1 cellular context compared by ENCODE assay signal in the genomic region with DNA sequence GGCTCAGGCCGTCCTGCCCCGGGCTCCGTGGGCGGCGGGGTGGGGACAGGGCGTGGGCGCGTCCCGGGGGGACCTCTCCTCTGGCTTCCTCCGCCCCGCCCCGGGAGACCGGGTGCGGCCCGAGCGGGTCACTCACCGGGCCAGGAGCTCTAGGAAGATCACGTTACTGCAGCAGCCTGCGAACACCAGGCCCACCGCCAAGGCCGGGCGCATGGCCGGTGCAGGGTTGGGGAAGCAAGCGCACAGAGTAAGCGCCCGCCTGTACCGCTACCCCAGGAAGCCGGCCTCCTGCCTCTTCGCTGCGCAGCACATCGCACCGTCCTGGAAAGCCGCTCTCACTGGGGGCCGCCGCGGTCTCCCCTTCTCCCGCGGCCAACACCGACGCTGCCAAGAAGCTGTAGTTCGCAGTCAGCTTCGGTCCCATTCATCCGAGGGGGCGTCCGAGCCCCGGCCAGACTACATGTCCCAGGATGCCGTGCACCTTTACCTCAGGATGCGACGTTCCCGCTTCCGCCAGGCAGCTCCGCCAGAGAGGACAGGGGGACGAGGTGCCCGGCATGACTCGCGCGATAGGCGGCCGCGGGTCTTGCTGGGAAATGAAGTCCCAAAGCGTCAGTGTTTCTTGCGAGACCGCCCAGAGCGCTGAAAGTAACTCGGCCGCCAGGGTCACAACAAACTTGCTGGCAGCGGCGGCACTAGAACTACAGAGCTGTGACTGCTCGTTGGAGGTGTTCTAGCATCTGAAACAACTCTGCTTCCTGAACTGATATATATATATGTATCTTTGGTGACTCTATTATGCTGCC.
TF ChIP-seq lines count a peak whose summit lies in the region.

A gene with protein sequence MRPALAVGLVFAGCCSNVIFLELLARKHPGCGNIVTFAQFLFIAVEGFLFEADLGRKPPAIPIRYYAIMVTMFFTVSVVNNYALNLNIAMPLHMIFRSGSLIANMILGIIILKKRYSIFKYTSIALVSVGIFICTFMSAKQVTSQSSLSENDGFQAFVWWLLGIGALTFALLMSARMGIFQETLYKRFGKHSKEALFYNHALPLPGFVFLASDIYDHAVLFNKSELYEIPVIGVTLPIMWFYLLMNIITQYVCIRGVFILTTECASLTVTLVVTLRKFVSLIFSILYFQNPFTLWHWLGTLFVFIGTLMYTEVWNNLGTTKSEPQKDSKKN (minus strand): TSS at position 392 of the 806 bp plus-strand sequence. CDS start 179 bp downstream, at position 213.

TF ChIP-seq in HepG2, 621 proteins besides CTCF, POLR2A, EP300 and RAD21 (continued from another document and continues in another):
- TF ChIP-seq TEAD2 (CRISPR knock-in tag; IDR thresholded peaks at IDR 0.05) (no peak), PITX1 (CRISPR knock-in tag; IDR thresholded peaks at IDR 0.05) (no peak; the same call in none of the 2 replicates), HNRNPH1 (optimal IDR thresholded peaks at IDR 0.05; ENCODE audit: low read depth, low read length) (no peak), ARHGAP35 (CRISPR knock-in tag; IDR thresholded peaks at IDR 0.05; ENCODE audit: borderline replicate concordance) (no peak; the same call in 1 of the 2 replicates), PLRG1 (conservative IDR thresholded peaks at IDR 0.05) (no peak), REL (CRISPR knock-in tag; conservative IDR thresholded peaks at IDR 0.05) (no peak), TBX2 (CRISPR knock-in tag; IDR thresholded peaks at IDR 0.05; ENCODE audit: borderline replicate concordance) (peak; percentile 69; the same call in 1 of the 2 replicates), ZNF101 (CRISPR knock-in tag; IDR thresholded peaks at IDR 0.05; ENCODE audit: borderline replicate concordance, low read depth) (no peak), ZNF7 (CRISPR knock-in tag; IDR thresholded peaks at IDR 0.05) (no peak), ZNF446 (CRISPR knock-in tag; IDR thresholded peaks at IDR 0.05) (no peak), ZNF766 (CRISPR knock-in tag; IDR thresholded peaks at IDR 0.05; ENCODE audit: borderline replicate concordance) (peak; percentile 71; the same call in 1 of the 2 replicates), HMG20A (CRISPR knock-in tag; IDR thresholded peaks at IDR 0.05; ENCODE audit: borderline replicate concordance) (peak; percentile 11; the same call in 1 of the 2 replicates), ZNF775 (CRISPR knock-in tag; IDR thresholded peaks at IDR 0.05; ENCODE audit: borderline replicate concordance) (no peak), KDM6A (CRISPR knock-in tag; IDR thresholded peaks at IDR 0.05; ENCODE audit: low read depth) (no peak), ZNF124 (CRISPR knock-in tag; IDR thresholded peaks at IDR 0.05) (peak; percentile 86), SIX4 (CRISPR knock-in tag; IDR thresholded peaks at IDR 0.05) (no peak), ZC3H13 (CRISPR knock-in tag; IDR thresholded peaks at IDR 0.05) (0 out of 2 replicates have a peak, but pooled peaks have one; percentile 52), SP1 (IDR thresholded peaks at IDR 0.05) (no peak), SP1 (CRISPR knock-in tag; IDR thresholded peaks at IDR 0.05) (peak; percentile 71), MAZ (IDR thresholded peaks at IDR 0.05; ENCODE audit: borderline replicate concordance, low read depth, low read length) (peak; percentile 51; the same call in 1 of the 2 replicates), MAZ (CRISPR knock-in tag; IDR thresholded peaks at IDR 0.05; ENCODE audit: low read depth) (peak; percentile 58; the same call in 1 of the 2 replicates), ZNF510 (CRISPR knock-in tag; IDR thresholded peaks at IDR 0.05; ENCODE audit: low read depth) (no peak), THAP11 (CRISPR knock-in tag; IDR thresholded peaks at IDR 0.05) (peak; percentile 99), TOPORS (CRISPR knock-in tag; IDR thresholded peaks at IDR 0.05) (no peak), JUNB (CRISPR knock-in tag; IDR thresholded peaks at IDR 0.05; ENCODE audit: borderline replicate concordance) (no peak), ZNF335 (CRISPR knock-in tag; IDR thresholded peaks at IDR 0.05) (peak; percentile 65; the same call in 1 of the 2 replicates), CBFB (CRISPR knock-in tag; IDR thresholded peaks at IDR 0.05) (peak; percentile 69), BRCA1 (CRISPR knock-in tag; IDR thresholded peaks at IDR 0.05) (no peak), BRD4 (CRISPR knock-in tag; IDR thresholded peaks at IDR 0.05) (0 out of 2 replicates have a peak, but pooled peaks have one; percentile 19), ZNF547 (CRISPR knock-in tag; IDR thresholded peaks at IDR 0.05) (peak; percentile 86; the same call in 1 of the 2 replicates)
- TF ChIP-seq, protein P1, sequence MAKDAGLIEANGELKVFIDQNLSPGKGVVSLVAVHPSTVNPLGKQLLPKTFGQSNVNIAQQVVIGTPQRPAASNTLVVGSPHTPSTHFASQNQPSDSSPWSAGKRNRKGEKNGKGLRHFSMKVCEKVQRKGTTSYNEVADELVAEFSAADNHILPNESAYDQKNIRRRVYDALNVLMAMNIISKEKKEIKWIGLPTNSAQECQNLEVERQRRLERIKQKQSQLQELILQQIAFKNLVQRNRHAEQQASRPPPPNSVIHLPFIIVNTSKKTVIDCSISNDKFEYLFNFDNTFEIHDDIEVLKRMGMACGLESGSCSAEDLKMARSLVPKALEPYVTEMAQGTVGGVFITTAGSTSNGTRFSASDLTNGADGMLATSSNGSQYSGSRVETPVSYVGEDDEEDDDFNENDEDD (CRISPR knock-in tag; IDR thresholded peaks at IDR 0.05; ENCODE audit: borderline replicate concordance), result peak; percentile 71; the same call in 1 of the 2 replicates
- TF ChIP-seq, protein P2, sequence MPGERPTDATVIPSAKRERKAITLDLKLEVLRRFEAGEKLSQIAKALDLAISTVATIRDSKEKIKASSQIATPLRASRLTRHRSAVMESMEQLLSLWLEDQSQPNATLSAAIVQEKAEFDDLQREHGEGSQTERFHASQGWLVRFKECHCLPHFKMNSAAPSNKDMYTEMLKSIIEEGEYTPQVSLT (CRISPR knock-in tag; IDR thresholded peaks at IDR 0.05; ENCODE audit: borderline replicate concordance, low read depth), result no peak
- TF ChIP-seq, protein P3, sequence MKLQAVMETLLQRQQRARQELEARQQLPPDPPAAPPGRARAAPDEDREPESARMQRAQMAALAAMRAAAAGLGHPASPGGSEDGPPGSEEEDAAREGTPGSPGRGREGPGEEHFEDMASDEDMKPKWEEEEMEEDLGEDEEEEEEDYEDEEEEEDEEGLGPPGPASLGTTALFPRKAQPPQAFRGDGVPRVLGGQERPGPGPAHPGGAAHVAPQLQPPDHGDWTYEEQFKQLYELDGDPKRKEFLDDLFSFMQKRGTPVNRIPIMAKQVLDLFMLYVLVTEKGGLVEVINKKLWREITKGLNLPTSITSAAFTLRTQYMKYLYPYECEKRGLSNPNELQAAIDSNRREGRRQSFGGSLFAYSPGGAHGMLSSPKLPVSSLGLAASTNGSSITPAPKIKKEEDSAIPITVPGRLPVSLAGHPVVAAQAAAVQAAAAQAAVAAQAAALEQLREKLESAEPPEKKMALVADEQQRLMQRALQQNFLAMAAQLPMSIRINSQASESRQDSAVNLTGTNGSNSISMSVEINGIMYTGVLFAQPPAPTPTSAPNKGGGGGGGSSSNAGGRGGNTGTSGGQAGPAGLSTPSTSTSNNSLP (IDR thresholded peaks at IDR 0.05; ENCODE audit: low read depth, low read length), result no peak
- TF ChIP-seq, protein P4, sequence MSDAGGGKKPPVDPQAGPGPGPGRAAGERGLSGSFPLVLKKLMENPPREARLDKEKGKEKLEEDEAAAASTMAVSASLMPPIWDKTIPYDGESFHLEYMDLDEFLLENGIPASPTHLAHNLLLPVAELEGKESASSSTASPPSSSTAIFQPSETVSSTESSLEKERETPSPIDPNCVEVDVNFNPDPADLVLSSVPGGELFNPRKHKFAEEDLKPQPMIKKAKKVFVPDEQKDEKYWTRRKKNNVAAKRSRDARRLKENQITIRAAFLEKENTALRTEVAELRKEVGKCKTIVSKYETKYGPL (CRISPR knock-in tag; IDR thresholded peaks at IDR 0.05), result no peak
- TF ChIP-seq, protein P5, sequence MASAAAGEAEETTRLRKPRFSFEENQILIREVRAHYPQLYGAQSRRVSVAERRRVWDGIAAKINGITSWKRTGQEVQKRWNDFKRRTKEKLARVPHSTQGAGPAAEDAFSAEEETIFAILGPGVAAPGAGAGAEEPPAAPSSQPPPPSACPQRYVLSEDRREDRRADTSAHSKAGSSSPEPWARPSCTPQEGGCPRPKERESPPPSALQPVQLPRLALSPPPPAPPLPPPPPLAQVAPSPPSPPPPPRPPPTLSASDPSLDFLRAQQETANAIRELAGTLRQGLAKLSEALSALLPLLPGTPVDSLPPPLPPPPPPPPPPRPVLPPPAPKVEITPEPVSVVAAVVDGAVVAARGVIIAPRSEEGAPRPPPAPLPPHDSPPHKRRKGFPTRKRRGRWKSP (CRISPR knock-in tag; IDR thresholded peaks at IDR 0.05), result peak; percentile 78
- TF ChIP-seq, protein P6, sequence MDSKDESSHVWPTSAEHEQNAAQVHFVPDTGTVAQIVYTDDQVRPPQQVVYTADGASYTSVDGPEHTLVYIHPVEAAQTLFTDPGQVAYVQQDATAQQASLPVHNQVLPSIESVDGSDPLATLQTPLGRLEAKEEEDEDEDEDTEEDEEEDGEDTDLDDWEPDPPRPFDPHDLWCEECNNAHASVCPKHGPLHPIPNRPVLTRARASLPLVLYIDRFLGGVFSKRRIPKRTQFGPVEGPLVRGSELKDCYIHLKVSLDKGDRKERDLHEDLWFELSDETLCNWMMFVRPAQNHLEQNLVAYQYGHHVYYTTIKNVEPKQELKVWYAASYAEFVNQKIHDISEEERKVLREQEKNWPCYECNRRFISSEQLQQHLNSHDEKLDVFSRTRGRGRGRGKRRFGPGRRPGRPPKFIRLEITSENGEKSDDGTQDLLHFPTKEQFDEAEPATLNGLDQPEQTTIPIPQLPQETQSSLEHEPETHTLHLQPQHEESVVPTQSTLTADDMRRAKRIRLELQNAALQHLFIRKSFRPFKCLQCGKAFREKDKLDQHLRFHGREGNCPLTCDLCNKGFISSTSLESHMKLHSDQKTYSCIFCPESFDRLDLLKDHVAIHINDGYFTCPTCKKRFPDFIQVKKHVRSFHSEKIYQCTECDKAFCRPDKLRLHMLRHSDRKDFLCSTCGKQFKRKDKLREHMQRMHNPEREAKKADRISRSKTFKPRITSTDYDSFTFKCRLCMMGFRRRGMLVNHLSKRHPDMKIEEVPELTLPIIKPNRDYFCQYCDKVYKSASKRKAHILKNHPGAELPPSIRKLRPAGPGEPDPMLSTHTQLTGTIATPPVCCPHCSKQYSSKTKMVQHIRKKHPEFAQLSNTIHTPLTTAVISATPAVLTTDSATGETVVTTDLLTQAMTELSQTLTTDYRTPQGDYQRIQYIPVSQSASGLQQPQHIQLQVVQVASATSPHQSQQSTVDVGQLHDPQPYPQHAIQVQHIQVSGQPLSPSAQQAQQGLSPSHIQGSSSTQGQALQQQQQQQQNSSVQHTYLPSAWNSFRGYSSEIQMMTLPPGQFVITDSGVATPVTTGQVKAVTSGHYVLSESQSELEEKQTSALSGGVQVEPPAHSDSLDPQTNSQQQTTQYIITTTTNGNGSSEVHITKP (CRISPR knock-in tag; IDR thresholded peaks at IDR 0.05; ENCODE audit: low read depth), result peak; percentile 58; the same call in 1 of the 2 replicates
- TF ChIP-seq, protein P7, sequence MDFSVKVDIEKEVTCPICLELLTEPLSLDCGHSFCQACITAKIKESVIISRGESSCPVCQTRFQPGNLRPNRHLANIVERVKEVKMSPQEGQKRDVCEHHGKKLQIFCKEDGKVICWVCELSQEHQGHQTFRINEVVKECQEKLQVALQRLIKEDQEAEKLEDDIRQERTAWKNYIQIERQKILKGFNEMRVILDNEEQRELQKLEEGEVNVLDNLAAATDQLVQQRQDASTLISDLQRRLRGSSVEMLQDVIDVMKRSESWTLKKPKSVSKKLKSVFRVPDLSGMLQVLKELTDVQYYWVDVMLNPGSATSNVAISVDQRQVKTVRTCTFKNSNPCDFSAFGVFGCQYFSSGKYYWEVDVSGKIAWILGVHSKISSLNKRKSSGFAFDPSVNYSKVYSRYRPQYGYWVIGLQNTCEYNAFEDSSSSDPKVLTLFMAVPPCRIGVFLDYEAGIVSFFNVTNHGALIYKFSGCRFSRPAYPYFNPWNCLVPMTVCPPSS (IDR thresholded peaks at IDR 0.05), result no peak
- TF ChIP-seq, protein P8, sequence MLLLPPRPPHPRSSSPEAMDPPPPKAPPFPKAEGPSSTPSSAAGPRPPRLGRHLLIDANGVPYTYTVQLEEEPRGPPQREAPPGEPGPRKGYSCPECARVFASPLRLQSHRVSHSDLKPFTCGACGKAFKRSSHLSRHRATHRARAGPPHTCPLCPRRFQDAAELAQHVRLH (CRISPR knock-in tag; IDR thresholded peaks at IDR 0.05; ENCODE audit: borderline replicate concordance, low read depth), result peak; percentile 82; the same call in 1 of the 2 replicates
- TF ChIP-seq, protein P9, sequence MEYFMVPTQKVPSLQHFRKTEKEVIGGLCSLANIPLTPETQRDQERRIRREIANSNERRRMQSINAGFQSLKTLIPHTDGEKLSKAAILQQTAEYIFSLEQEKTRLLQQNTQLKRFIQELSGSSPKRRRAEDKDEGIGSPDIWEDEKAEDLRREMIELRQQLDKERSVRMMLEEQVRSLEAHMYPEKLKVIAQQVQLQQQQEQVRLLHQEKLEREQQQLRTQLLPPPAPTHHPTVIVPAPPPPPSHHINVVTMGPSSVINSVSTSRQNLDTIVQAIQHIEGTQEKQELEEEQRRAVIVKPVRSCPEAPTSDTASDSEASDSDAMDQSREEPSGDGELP (IDR thresholded peaks at IDR 0.05; ENCODE audit: borderline replicate concordance, low read depth), result peak; percentile 26; the same call in 1 of the 2 replicates
- TF ChIP-seq, protein P10, sequence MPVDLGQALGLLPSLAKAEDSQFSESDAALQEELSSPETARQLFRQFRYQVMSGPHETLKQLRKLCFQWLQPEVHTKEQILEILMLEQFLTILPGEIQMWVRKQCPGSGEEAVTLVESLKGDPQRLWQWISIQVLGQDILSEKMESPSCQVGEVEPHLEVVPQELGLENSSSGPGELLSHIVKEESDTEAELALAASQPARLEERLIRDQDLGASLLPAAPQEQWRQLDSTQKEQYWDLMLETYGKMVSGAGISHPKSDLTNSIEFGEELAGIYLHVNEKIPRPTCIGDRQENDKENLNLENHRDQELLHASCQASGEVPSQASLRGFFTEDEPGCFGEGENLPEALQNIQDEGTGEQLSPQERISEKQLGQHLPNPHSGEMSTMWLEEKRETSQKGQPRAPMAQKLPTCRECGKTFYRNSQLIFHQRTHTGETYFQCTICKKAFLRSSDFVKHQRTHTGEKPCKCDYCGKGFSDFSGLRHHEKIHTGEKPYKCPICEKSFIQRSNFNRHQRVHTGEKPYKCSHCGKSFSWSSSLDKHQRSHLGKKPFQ (CRISPR knock-in tag; IDR thresholded peaks at IDR 0.05; ENCODE audit: insufficient replicate concordance), result no peak
- TF ChIP-seq, protein P11, sequence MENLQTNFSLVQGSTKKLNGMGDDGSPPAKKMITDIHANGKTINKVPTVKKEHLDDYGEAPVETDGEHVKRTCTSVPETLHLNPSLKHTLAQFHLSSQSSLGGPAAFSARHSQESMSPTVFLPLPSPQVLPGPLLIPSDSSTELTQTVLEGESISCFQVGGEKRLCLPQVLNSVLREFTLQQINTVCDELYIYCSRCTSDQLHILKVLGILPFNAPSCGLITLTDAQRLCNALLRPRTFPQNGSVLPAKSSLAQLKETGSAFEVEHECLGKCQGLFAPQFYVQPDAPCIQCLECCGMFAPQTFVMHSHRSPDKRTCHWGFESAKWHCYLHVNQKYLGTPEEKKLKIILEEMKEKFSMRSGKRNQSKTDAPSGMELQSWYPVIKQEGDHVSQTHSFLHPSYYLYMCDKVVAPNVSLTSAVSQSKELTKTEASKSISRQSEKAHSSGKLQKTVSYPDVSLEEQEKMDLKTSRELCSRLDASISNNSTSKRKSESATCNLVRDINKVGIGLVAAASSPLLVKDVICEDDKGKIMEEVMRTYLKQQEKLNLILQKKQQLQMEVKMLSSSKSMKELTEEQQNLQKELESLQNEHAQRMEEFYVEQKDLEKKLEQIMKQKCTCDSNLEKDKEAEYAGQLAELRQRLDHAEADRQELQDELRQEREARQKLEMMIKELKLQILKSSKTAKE (CRISPR knock-in tag; IDR thresholded peaks at IDR 0.05; ENCODE audit: borderline replicate concordance), result no peak
